Comparison of ENCODE assay signal across 8 cellular contexts in genomic region chr11:121465709-121466062, GRCh38. TPM values are rescaled to one million over a fixed set of nuclear protein-coding genes. Genes with fewer than 3 reads are reported as not detected.
DNase-seq lines count a peak whose midpoint lies in the region; ATAC-seq and TF ChIP-seq lines count a peak whose summit lies in the region.

No MANE protein-coding gene starts in this region.

- peak overlapping the region; percentile 33 for H3K9ac ChIP-seq in mammary epithelial cell (ENCODE audit: insufficient read depth, low read length)

- H3K4me3 ChIP-seq in right atrium auricular region (no peak overlapping the region), heart right ventricle (no peak overlapping the region), mammary epithelial cell (replicated peaks in 1 of 3; ENCODE audit: insufficient read depth in 1 of 3, low read depth in 2 of 3, low read length in 3 of 3) (no peak overlapping the region), muscle layer of duodenum (ENCODE audit: low read depth in 1 of 2, low read length in 2 of 2) (no peak overlapping the region)

- ATAC-seq in heart right ventricle = no peak

- no TSS peak for BruUV-seq in mammary epithelial cell (replicated peaks; lab: Mats Ljungman, UMichigan)

- H3K27me3 ChIP-seq in right atrium auricular region (no peaks in the 10 kb centered on the region), heart right ventricle (peaks cover 0 to 11% (median 0%) of the 10 kb centered on the region in 7 donors), mammary epithelial cell (ENCODE audit: insufficient read depth, low read length) (no peaks in the 10 kb centered on the region), muscle layer of duodenum (ENCODE audit: low read depth, low read length) (no peaks in the 10 kb centered on the region)

- H3K36me3 ChIP-seq in right atrium auricular region (no peaks in the 10 kb centered on the region), heart right ventricle (peaks cover 0 to 2% (median 0%) of the 10 kb centered on the region in 9 donors), mammary epithelial cell (ENCODE audit: insufficient read depth, low read length) (no peaks in the 10 kb centered on the region), muscle layer of duodenum (ENCODE audit: control insufficient read depth in 1 of 2, insufficient read depth in 2 of 2, low read length in 2 of 2) (no peaks in the 10 kb centered on the region)

- no peak for TF ChIP-seq CTCF in right atrium auricular region (IDR thresholded peaks at IDR 0.05)
- TF ChIP-seq CTCF in heart right ventricle (IDR thresholded peaks at IDR 0.05) = no peak
- TF ChIP-seq CTCF in mammary epithelial cell (conservative IDR thresholded peaks at IDR 0.05 in 1 of 2, IDR thresholded peaks at IDR 0.05 in 1 of 2; ENCODE audit: extremely low read depth in 1 of 2, insufficient read depth in 1 of 2, low read depth in 1 of 2, low read length in 2 of 2) = no peak

- H3K4me2 ChIP-seq in mammary epithelial cell (ENCODE audit: insufficient read depth, low read depth, low read length) = peak overlapping the region; percentile 58

- CTCF ChIA-PET in mammary epithelial cell (lab: Charles Lee; ENCODE audit: low non-redundant PET) = no interaction called here

- H2AFZ ChIP-seq in mammary epithelial cell (ENCODE audit: low read depth, low read length) = peak overlapping the region; percentile 57

- H3K9me3 ChIP-seq in right atrium auricular region (no peaks in the 10 kb centered on the region), heart right ventricle (no peaks in the 10 kb centered on the region), mammary epithelial cell (replicated peaks; ENCODE audit: insufficient read depth, low read length) (no peaks in the 10 kb centered on the region), muscle layer of duodenum (ENCODE audit: control insufficient read depth in 1 of 2, low read length in 2 of 2) (no peaks in the 10 kb centered on the region)

- intact Hi-C loops in heart right ventricle (cut with DNase I) (loop anchor here in 1 of 10 donors (10.0 kb wide), 1 partner anchor 141 kb away; no protein-coding TSS in a partner anchor), mammary epithelial cell (cut with micrococcal nuclease) (loop anchor here (1.0 kb wide), 1 partner anchor 56 kb away; no protein-coding TSS in a partner anchor)

- 62 to 77% methylated on average over 8 of the region's 8 CpGs for WGBS in heart right ventricle, 2 donors
- WGBS in mammary epithelial cell (ENCODE audit: low coverage, missing lambda C conversion rate) = 46% methylated on average over 7 of the region's 8 CpGs

- H3K79me2 ChIP-seq in mammary epithelial cell (ENCODE audit: insufficient read depth, low read length) = peaks cover 3% of the 10 kb centered on the region

- dilution Hi-C loops in mammary epithelial cell (cut with HindIII; ENCODE audit: low sequenced_read_pairs) = loop anchor here (5.0 kb wide), 1 partner anchor 52 kb away; no protein-coding TSS in a partner anchor

- DNase-seq in right atrium auricular region (ENCODE audit: low spot score) (no peak), heart right ventricle (no peak), mammary epithelial cell (no peak), NCI-H128 (lab: John Stamatoyannopoulos, UW; ENCODE audit: unreplicated experiment) (no peak), inferior parietal cortex (ENCODE audit: extremely low spot score) (no peak), GDM1 (lab: John Stamatoyannopoulos, UW) (no peak)
- DNase-seq in stimulated activated naive CD4-positive, alpha-beta T cell (lab: John Stamatoyannopoulos, UW) = no peak

- in situ Hi-C loops in mammary epithelial cell (cut with MboI; ENCODE audit: low sequenced_read_pairs in 2 of 2) = loop anchor here in 1 of 2 donors (25.0 kb wide), 1 partner anchor 697 kb away; no protein-coding TSS in a partner anchor

- H3K4me1 ChIP-seq in right atrium auricular region (peaks cover 0 to 36% of the 10 kb centered on the region in 2 donors), heart right ventricle (peaks cover 3 to 63% (median 26%) of the 10 kb centered on the region in 9 donors), mammary epithelial cell (ENCODE audit: insufficient read depth, low read length) (peaks cover 50% of the 10 kb centered on the region), muscle layer of duodenum (ENCODE audit: control insufficient read depth in 1 of 2, insufficient read depth in 2 of 2, low read length in 2 of 2) (peaks cover 24 to 26% of the 10 kb centered on the region in 2 donors)

- H4K20me1 ChIP-seq in mammary epithelial cell (ENCODE audit: insufficient read depth, low read length) = no peaks in the 10 kb centered on the region

- H3K27ac ChIP-seq in right atrium auricular region = peak overlapping the region; percentile 39 to 58
- H3K27ac ChIP-seq in heart right ventricle = peak overlapping the region in 3 of 10 donors; percentile 42 to 58 (median 50)
- peak overlapping the region; percentile 87 for H3K27ac ChIP-seq in mammary epithelial cell (ENCODE audit: insufficient read depth, low read depth, low read length)
- H3K27ac ChIP-seq in muscle layer of duodenum (ENCODE audit: low read length) = peak overlapping the region; percentile 67

RNA-seq across cellular contexts. Expression of gene SORL1, which starts 13.6 kb away (rescaled TPM):
- total RNA-seq in right atrium auricular region (1 to 10 TPM; 6.4 to 7.5 TPM), heart right ventricle (10 to 100 TPM in 3 of 10 donors, 1 to 10 TPM in 7; 4.7 to 15.1 (median 9.0) TPM), mammary epithelial cell (10 to 100 TPM; 17.5 to 84.3 TPM)
- polyA plus RNA-seq in heart right ventricle (under 1 TPM; 0.26 to 0.51 TPM), mammary epithelial cell (57.2 TPM)
- 210 TPM for polyA minus RNA-seq in mammary epithelial cell
